26 cellular contexts compared by ENCODE assay signal in genomic region chr2:208653383-208653782, GRCh38.
"Had no signal": no experiment of that assay in that cellular context is flagged by ENCODE, and none has a peak within 500 bp of the region (broad histone marks: within the 10 kb centered on the region; RNA-seq: fewer than 3 reads in every experiment).

No MANE protein-coding gene starts in this region.

- FAIRE-seq: urothelium cell line had no signal

- H3K36me3 ChIP-seq: stomach, suprapubic skin, thoracic aorta, thyroid gland, tibial artery, tibial nerve, transverse colon, upper lobe of left lung, upper lobe of right lung, uterus, vagina had no signal

- H3K27ac ChIP-seq: stomach, suprapubic skin, testis, thoracic aorta, thyroid gland, tibial artery, tibial nerve, transverse colon, upper lobe of left lung, upper lobe of right lung, uterus, vagina had no signal

- ATAC-seq: stimulated activated effector memory CD8-positive, alpha-beta T cell treated with anti-CD3 and anti-CD28 coated beads, Interleukin-12 subunit alpha, Interleukin-12 subunit beta, amount 100 ng/mL, for 72 hours; stimulated activated memory B cell treated with anti-CD40 and anti-IgM and Interleukin-4, amounts not matched to agents 10 μg/mL and 1 μg/mL and 100 μg/mL, for 72 hours; stimulated activated naive B cell treated with anti-CD40 and anti-IgM and Interleukin-4, amounts not matched to agents 10 μg/mL and 1 μg/mL and 100 μg/mL, for 72 hours; stimulated activated naive CD8-positive, alpha-beta T cell treated with anti-CD3 and anti-CD28 coated beads, Interleukin-15, amount 100 ng/mL, for 72 hours; stimulated activated naive CD8-positive, alpha-beta T cell treated with anti-CD3 and anti-CD28 coated beads, Interleukin-15, Interleukin-2, amounts not matched to agents 100 U/mL and 50 U/mL, for 24 hours; upper lobe of right lung had no signal

- H3K4me1 ChIP-seq: stomach, suprapubic skin, testis, thyroid gland, tibial artery, tibial nerve, transverse colon, upper lobe of left lung, uterus, vagina had no signal

- H3K9me3 ChIP-seq: stomach, suprapubic skin, testis, thoracic aorta, thyroid gland, tibial artery, tibial nerve, transverse colon, upper lobe of left lung, upper lobe of right lung, uterus, vagina had no signal

- H3K4me3 ChIP-seq: stomach, suprapubic skin, testis, thoracic aorta, thyroid gland, tibial artery, tibial nerve, transverse colon, upper lobe of left lung, upper lobe of right lung, uterus, vagina had no signal

- H3K27me3 ChIP-seq: stomach, suprapubic skin, testis, thyroid gland, tibial artery, tibial nerve, transverse colon, upper lobe of left lung, upper lobe of right lung, uterus, vagina had no signal

- DNase-seq: stimulated activated CD4-positive, alpha-beta T cell treated with anti-CD3 and anti-CD28 coated beads, Interleukin-2, amount 100 ng/mL, for 48 hours; stimulated activated CD4-positive, alpha-beta T cell treated with anti-CD3 and anti-CD28 coated beads, Interleukin-4, amount 100 ng/mL, for 1 hour; stimulated activated CD4-positive, alpha-beta T cell treated with anti-CD3 and anti-CD28 coated beads, Interleukin-4, amount 100 ng/mL, for 24 hours; stimulated activated CD4-positive, alpha-beta T cell treated with anti-CD3 and anti-CD28 coated beads, Interleukin-4, amount 100 ng/mL, for 4 hours; stimulated activated CD8-positive, alpha-beta memory T cell treated with anti-CD3 and anti-CD28 coated beads, Interleukin-4, amount 100 ng/mL, for 48 hours; stimulated activated naive B cell treated with anti-CD40 and anti-IgM and Interleukin-4, amounts not matched to agents 10 μg/mL and 1 μg/mL and 100 μg/mL, for 72 hours; stimulated activated naive CD4-positive, alpha-beta T cell; stimulated activated naive CD4-positive, alpha-beta T cell treated with Interleukin-2 at 50 U/mL for 16 hours; stimulated activated naive CD8-positive, alpha-beta T cell treated with anti-CD3 and anti-CD28 coated beads, Interleukin-15, amount 100 ng/mL, for 72 hours; stimulated activated naive CD8-positive, alpha-beta T cell treated with anti-CD3 and anti-CD28 coated beads, Interleukin-15, Interleukin-2, amounts not matched to agents 100 U/mL and 50 U/mL, for 24 hours; stomach; substantia nigra; testis; thyroid gland; tibial artery; transverse colon; upper lobe of left lung; upper lobe of right lung; uterus had no signal
